8 cellular contexts compared by ENCODE assay signal in the genomic region with DNA sequence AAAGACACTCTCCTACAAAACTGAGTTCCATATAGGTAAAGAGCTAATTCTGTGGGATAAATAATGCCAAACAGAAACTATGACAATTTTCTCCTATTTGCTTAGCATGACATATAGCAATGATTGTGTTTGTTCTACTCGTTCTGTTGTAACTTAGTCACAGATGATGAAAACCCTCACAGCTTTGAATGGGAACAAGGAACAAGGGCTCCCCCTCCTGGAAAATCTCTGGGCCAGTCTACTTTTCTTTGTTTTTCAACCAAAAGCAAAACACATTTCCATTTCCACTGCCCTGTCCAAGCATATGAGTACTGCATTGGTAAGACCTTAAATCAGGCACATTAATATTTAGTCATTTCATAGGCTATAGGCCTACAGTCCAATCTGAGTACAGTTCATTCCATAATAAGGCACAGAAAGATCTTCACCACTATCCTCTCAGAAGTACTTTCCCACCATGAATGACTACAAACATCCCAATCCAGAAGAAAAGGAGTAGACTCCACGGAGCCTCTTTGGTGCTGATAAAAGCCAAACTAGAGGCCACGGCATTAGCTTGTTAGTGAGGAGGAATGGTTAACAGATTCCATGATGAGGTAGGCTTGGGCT.
DNase-seq lines count a peak whose midpoint lies in the region; ATAC-seq and TF ChIP-seq lines count a peak whose summit lies in the region.

No MANE protein-coding gene starts in this region.

- peak; percentile 17 for DNase-seq in stimulated activated CD4-positive, alpha-beta T cell treated with anti-CD3 and anti-CD28 coated beads, Interleukin-1b, Interleukin-23, amount 100 ng/mL, for 48 hours
- DNase-seq in stimulated activated CD4-positive, alpha-beta T cell treated with anti-CD3 and anti-CD28 coated beads, Interleukin-4, amount 100 ng/mL, for 4 hours: no peak
- peak; percentile 52 to 62 for DNase-seq in NCI-H2081 (lab: John Stamatoyannopoulos, UW)
- peak; percentile 29 for DNase-seq in activated T-helper 1 cell treated with anti-CD3 and anti-CD28 coated beads, Interleukin-12 subunit alpha, Interleukin-12 subunit beta, Interleukin-2, Interleukin-4 antibody, amounts not matched to agents 30 ng/mL and 10 ng/mL and 1 ng/mL, durations not matched to agents 14 hours and 24 hours and 36 hours (ENCODE audit: low spot score)
- DNase-seq in heart right ventricle: peak in 1 of 2 donors; percentile 64
- DNase-seq in psoas muscle: peak in 1 of 2 donors; percentile 16

- H3K27ac ChIP-seq in heart right ventricle (peak overlapping the region in 1 of 10 donors; percentile 86), psoas muscle (no peak overlapping the region)

- TF ChIP-seq CTCF in heart right ventricle (IDR thresholded peaks at IDR 0.05) (peak; percentile 15 to 72 (median 64)), psoas muscle (IDR thresholded peaks at IDR 0.05) (peak; percentile 28)

- peaks cover 0 to 7% (median 0%) of the 10 kb centered on the region in 11 donors for H3K9me3 ChIP-seq in heart right ventricle
- no peaks in the 10 kb centered on the region for H3K9me3 ChIP-seq in psoas muscle

- WGBS in heart right ventricle, 2 donors: 24 to 29% methylated on average over 3 of the region's 3 CpGs
- WGBS in psoas muscle, 3 donors: 31 to 48% (median 43%) methylated on average over 3 of the region's 3 CpGs

- H3K4me1 ChIP-seq in heart right ventricle (peaks cover 0 to 51% (median 0%) of the 10 kb centered on the region in 9 donors), psoas muscle (no peaks in the 10 kb centered on the region)

- ATAC-seq in heart right ventricle (peak in 5 of 8 donors; percentile 17 to 58 (median 30)), psoas muscle (peak in 2 of 4 donors; percentile 38 to 49), GM21576 (IDR thresholded peaks at IDR 0.05; ENCODE audit: unreplicated experiment) (no peak), HG02610 (IDR thresholded peaks at IDR 0.05; ENCODE audit: unreplicated experiment) (no peak)

- H3K27me3 Mint-ChIP-seq in activated T-helper 1 cell treated with anti-CD3 and anti-CD28 coated beads, Interleukin-12 subunit alpha, Interleukin-12 subunit beta, Interleukin-2, Interleukin-4 antibody, amounts not matched to agents 30 ng/mL and 10 ng/mL and 1 ng/mL, durations not matched to agents 14 hours and 24 hours and 36 hours (ENCODE audit: insufficient read depth): no peaks in the 10 kb centered on the region

- H3K4me3 Mint-ChIP-seq in activated T-helper 1 cell treated with anti-CD3 and anti-CD28 coated beads, Interleukin-12 subunit alpha, Interleukin-12 subunit beta, Interleukin-2, Interleukin-4 antibody, amounts not matched to agents 30 ng/mL and 10 ng/mL and 1 ng/mL, durations not matched to agents 14 hours and 24 hours and 36 hours: no peak overlapping the region

- H3K36me3 Mint-ChIP-seq in activated T-helper 1 cell treated with anti-CD3 and anti-CD28 coated beads, Interleukin-12 subunit alpha, Interleukin-12 subunit beta, Interleukin-2, Interleukin-4 antibody, amounts not matched to agents 30 ng/mL and 10 ng/mL and 1 ng/mL, durations not matched to agents 14 hours and 24 hours and 36 hours (ENCODE audit: low read depth): peaks cover 12% of the 10 kb centered on the region

- intact Hi-C loops in activated T-helper 1 cell treated with anti-CD3 and anti-CD28 coated beads, Interleukin-12 subunit alpha, Interleukin-12 subunit beta, Interleukin-2, Interleukin-4 antibody, amounts not matched to agents 30 ng/mL and 10 ng/mL and 1 ng/mL, durations not matched to agents 14 hours and 24 hours and 36 hours (cut with micrococcal nuclease): loop anchor here (1.0 to 10.0 kb wide), 6 partner anchors 14 to 817 kb away; partner anchors contain the start of gene FAM227B
- intact Hi-C loops in heart right ventricle (cut with DNase I) (loop anchor here in 4 of 10 donors (5.0 to 10.0 kb wide), 4 partner anchors 175 to 817 kb away; partner anchors contain the start of genes DTWD1 (in 1 of the 4) and FAM227B (in 1 of the 4)), psoas muscle (cut with DNase I) (no loop called here)

- H3K4me3 ChIP-seq in heart right ventricle (no peak overlapping the region), psoas muscle (no peak overlapping the region)

- H3K36me3 ChIP-seq in heart right ventricle (no peaks in the 10 kb centered on the region), psoas muscle (ENCODE audit: insufficient read depth in 1 of 2, low read depth in 1 of 2) (no peaks in the 10 kb centered on the region)

- H3K9me3 Mint-ChIP-seq in activated T-helper 1 cell treated with anti-CD3 and anti-CD28 coated beads, Interleukin-12 subunit alpha, Interleukin-12 subunit beta, Interleukin-2, Interleukin-4 antibody, amounts not matched to agents 30 ng/mL and 10 ng/mL and 1 ng/mL, durations not matched to agents 14 hours and 24 hours and 36 hours: no peaks in the 10 kb centered on the region

- H3K27me3 ChIP-seq in heart right ventricle (no peaks in the 10 kb centered on the region), psoas muscle (ENCODE audit: insufficient read depth in 3 of 3, low read length in 2 of 3) (no peaks in the 10 kb centered on the region)

- peak overlapping the region; percentile 44 for H3K27ac Mint-ChIP-seq in activated T-helper 1 cell treated with anti-CD3 and anti-CD28 coated beads, Interleukin-12 subunit alpha, Interleukin-12 subunit beta, Interleukin-2, Interleukin-4 antibody, amounts not matched to agents 30 ng/mL and 10 ng/mL and 1 ng/mL, durations not matched to agents 14 hours and 24 hours and 36 hours

- peaks cover 49% of the 10 kb centered on the region for H3K4me1 Mint-ChIP-seq in activated T-helper 1 cell treated with anti-CD3 and anti-CD28 coated beads, Interleukin-12 subunit alpha, Interleukin-12 subunit beta, Interleukin-2, Interleukin-4 antibody, amounts not matched to agents 30 ng/mL and 10 ng/mL and 1 ng/mL, durations not matched to agents 14 hours and 24 hours and 36 hours (ENCODE audit: low read depth)

Comparison
In these comparisons a context has a peak if more than half of its experiments do, and no peak if none do; other contexts are left out.
1. DNase-seq: peak in stimulated activated CD4-positive, alpha-beta T cell treated with anti-CD3 and anti-CD28 coated beads, Interleukin-1b, Interleukin-23, amount 100 ng/mL, for 48 hours (single experiment), NCI-H2081 (2 of 2) and activated T-helper 1 cell treated with anti-CD3 and anti-CD28 coated beads, Interleukin-12 subunit alpha, Interleukin-12 subunit beta, Interleukin-2, Interleukin-4 antibody, amounts not matched to agents 30 ng/mL and 10 ng/mL and 1 ng/mL, durations not matched to agents 14 hours and 24 hours and 36 hours (single experiment); none in stimulated activated CD4-positive, alpha-beta T cell treated with anti-CD3 and anti-CD28 coated beads, Interleukin-4, amount 100 ng/mL, for 4 hours (0 of 2).
2. ATAC-seq: peak in heart right ventricle (5 of 8); none in GM21576 (single experiment) and HG02610 (single experiment).